ENCODE assay signal across 23 cellular contexts in the genomic region with DNA sequence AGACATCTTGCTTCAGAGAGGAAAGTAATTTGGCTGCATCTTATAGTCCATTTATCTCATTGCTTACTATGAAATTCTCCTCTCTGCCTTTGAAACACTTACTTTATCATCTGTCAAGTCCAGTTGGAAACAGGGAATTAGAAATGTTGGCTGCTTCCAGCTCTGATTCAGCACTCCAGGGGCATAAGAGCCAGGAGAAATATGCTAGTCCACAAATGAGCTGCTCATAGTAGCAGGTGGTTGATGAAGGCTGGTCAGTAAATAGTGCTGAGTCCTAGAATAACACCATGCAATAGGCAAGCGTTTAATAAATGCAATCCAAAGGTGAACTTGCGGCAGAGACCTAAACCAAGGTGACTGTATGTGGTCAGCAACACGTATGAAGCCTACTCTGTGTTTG.
"Had no signal": no experiment of that assay in that cellular context is flagged by ENCODE, and none has a peak within 500 bp of the region (broad histone marks: within the 10 kb centered on the region; RNA-seq: fewer than 3 reads in every experiment).

No MANE protein-coding gene starts in this region.

- H3K36me3 ChIP-seq: ascending aorta, brain microvascular endothelial cell, cardiac muscle cell, SJSA1 had no signal

- ATAC-seq: activated CD8-positive, alpha-beta memory T cell treated with anti-CD3 and anti-CD28 coated beads, Interleukin-2, amount 10 ng/mL, durations not matched to agents 7 days and 5 days; PC-3; SK-N-SH treated with all-trans-retinoic acid at 6 μM for 48 hours had no signal

- H3K27me3 ChIP-seq: ascending aorta, brain microvascular endothelial cell, cardiac muscle cell had no signal

- H3K4me3 ChIP-seq: ascending aorta, cardiac muscle cell, SJSA1 had no signal

- H3K4me1 ChIP-seq: ascending aorta, SJSA1 had no signal

- H3K27ac ChIP-seq: ascending aorta, brain microvascular endothelial cell, cardiac muscle cell, SJSA1 had no signal

- H3K9me3 ChIP-seq: ascending aorta, SJSA1 had no signal

- DNase-seq: activated B cell treated with CpG ODN at 0.5 μM for 24 hours; activated CD4-positive, alpha-beta T cell treated with anti-CD3 and anti-CD28 coated beads for 1 hour; activated CD4-positive, alpha-beta T cell treated with anti-CD3 and anti-CD28 coated beads, Interleukin-2, amount 10 ng/mL, durations not matched to agents 24 days and 14 days; activated CD4-positive, alpha-beta T cell treated with anti-CD3 and anti-CD28 coated beads, Interleukin-2, amount 50 U/mL, for 48 hours; activated CD8-positive, alpha-beta memory T cell treated with anti-CD3 and anti-CD28 coated beads, Interleukin-2, amount 10 ng/mL, durations not matched to agents 7 days and 5 days; activated effector memory CD4-positive, alpha-beta T cell treated with Interleukin-2 at 50 U/mL for 16 hours; activated naive CD4-positive, alpha-beta T cell; activated T-cell treated with anti-CD3 and anti-CD28 coated beads, Interleukin-2, amount 50 U/mL, for 24 hours; brain microvascular endothelial cell; Karpas-422; MM.1S; NCI-H146; NCI-H187 treated with DMSO at 0.1 percent for 48 hours; NCI-H2081 treated with DMSO at 0.1 percent for 48 hours; NCI-H2171; NCI-H226; NCI-H69; PC-3; SHP77 had no signal
